16 cellular contexts compared by ENCODE assay signal in the genomic region with DNA sequence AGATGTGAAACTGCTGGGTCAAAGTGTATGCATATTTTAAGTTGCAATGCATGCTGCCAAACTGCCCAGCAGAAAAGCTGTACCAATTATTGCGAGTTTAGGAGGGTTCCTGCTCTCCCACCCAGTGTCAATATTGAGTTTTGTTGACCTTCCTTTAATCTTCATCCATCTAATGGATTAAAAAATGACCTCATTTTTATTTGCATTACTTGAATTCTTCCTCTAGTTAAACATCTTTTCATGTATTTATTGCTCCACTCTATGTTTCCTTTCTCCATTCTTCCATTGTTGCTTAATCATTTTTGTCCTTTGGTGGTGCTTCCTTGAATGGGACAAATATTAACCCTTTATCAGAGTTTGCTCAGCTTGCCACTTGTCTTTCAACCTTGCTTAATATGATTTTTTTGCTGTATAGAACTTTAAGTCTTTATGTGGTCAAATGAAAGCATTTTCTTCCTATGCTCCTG. TPM values are rescaled to one million over a fixed set of nuclear protein-coding genes. Genes with fewer than 3 reads are reported as not detected.
DNase-seq lines count a peak whose midpoint lies in the region; ATAC-seq, FAIRE-seq and TF ChIP-seq lines count a peak whose summit lies in the region.
"Had no signal": no experiment of that assay in that cellular context is flagged by ENCODE, and none has a peak within 500 bp of the region (broad histone marks: within the 10 kb centered on the region; RNA-seq: fewer than 3 reads in every experiment).

No MANE protein-coding gene starts in this region.

- POLR2A ChIA-PET in A549 (lab: Yijun Ruan, JAX): no interaction called here

- no peak overlapping the region for H2AFZ ChIP-seq in hepatocyte

- intact Hi-C loops in Calu3 (cut with micrococcal nuclease; ENCODE audit: unreplicated experiment): no loop called here

- 0% methylated on average over 1 of the region's 1 CpG for WGBS in A549 (ENCODE audit: missing lambda C conversion rate)
- 55% methylated on average over 1 of the region's 1 CpG for WGBS in hepatocyte (ENCODE audit: low lambda C conversion rate, missing lambda C conversion rate)

- ATAC-seq in A549 (peak; percentile 64 to 74), left lobe of liver (peak; percentile 47)

- DNase-seq in A549 (ENCODE audit: low read depth in 1 of 2, low spot score in 1 of 2) (peak in 1 of 2 experiments; percentile 80), Calu3 (no peak), NCI-H748 (lab: John Stamatoyannopoulos, UW; ENCODE audit: unreplicated experiment) (peak; percentile 78), left lobe of liver (ENCODE audit: low spot score) (no peak), hepatocyte (ENCODE audit: low spot score) (no peak), D721Med (ENCODE audit: insufficient read length, low spot score) (no peak)
- DNase-seq in stimulated activated CD4-positive, alpha-beta T cell treated with anti-CD3 and anti-CD28 coated beads, Interleukin-4, amount 100 ng/mL, for 24 hours: no peak
- DNase-seq: BE2C; CD4-positive, alpha-beta memory T cell; HFFc6; NCI-H2029; NCI-H2171 treated with DMSO at 0.1 percent for 48 hours; NK-92 treated with Interleukin-12 subunit alpha and Interleukin-12 subunit beta, amount 100 ng/mL, for 24 hours; OCI-M1 had no signal

- H3K4me3 ChIP-seq in A549: no peak overlapping the region; the same call in 2 of the 3 replicates
- no peak overlapping the region for H3K4me3 ChIP-seq in hepatocyte

- peaks cover 21% of the 10 kb centered on the region for H3K36me3 Mint-ChIP-seq in Calu3 (ENCODE audit: insufficient read depth, unreplicated experiment)
- H3K36me3 Mint-ChIP-seq: CD4-positive, alpha-beta memory T cell had no signal

- no peaks in the 10 kb centered on the region for H3K9me2 ChIP-seq in hepatocyte (replicated peaks; ENCODE audit: insufficient read depth)

- H3K9me3 ChIP-seq in A549 (no peaks in the 10 kb centered on the region), hepatocyte (ENCODE audit: low read depth) (no peaks in the 10 kb centered on the region)
- H3K9me3 ChIP-seq: BE2C had no signal

- peaks cover 61% of the 10 kb centered on the region for H4K20me1 ChIP-seq in hepatocyte (ENCODE audit: insufficient read depth, poor library complexity, severe bottlenecking)

- H3K27ac Mint-ChIP-seq in Calu3 (ENCODE audit: unreplicated experiment): peak overlapping the region; percentile 14
- H3K27ac Mint-ChIP-seq: CD4-positive, alpha-beta memory T cell; HFFc6 had no signal

- H3K4me1 ChIP-seq in A549: peaks cover 80% of the 10 kb centered on the region
- peaks cover 40% of the 10 kb centered on the region for H3K4me1 ChIP-seq in hepatocyte (ENCODE audit: insufficient read depth)

- TF ChIP-seq CTCF in A549 (IDR thresholded peaks at IDR 0.05) (no peak), Calu3 (IDR thresholded peaks at IDR 0.05; ENCODE audit: unreplicated experiment) (no peak), hepatocyte (IDR thresholded peaks at IDR 0.05; ENCODE audit: poor library complexity) (no peak), D721Med (IDR thresholded peaks at IDR 0.05; ENCODE audit: insufficient read depth, missing control alignments) (no peak)

- H3K27me3 ChIP-seq in hepatocyte: no peaks in the 10 kb centered on the region
- H3K27me3 ChIP-seq: BE2C had no signal

- H3K4me1 Mint-ChIP-seq in Calu3 (ENCODE audit: low read depth, unreplicated experiment): peaks cover 20% of the 10 kb centered on the region

- H3K9me3 Mint-ChIP-seq in Calu3 (ENCODE audit: low read depth, unreplicated experiment): no peaks in the 10 kb centered on the region
- H3K9me3 Mint-ChIP-seq: HFFc6 had no signal

- no peaks in the 10 kb centered on the region for H3K27me3 Mint-ChIP-seq in Calu3 (ENCODE audit: unreplicated experiment)
- H3K27me3 Mint-ChIP-seq: CD4-positive, alpha-beta memory T cell had no signal

- no TSS peak for BruUV-seq in Calu3 (replicated peaks; lab: Mats Ljungman, UMichigan)

- CTCF ChIA-PET in A549 (lab: Yijun Ruan, JAX): no interaction called here
- CTCF ChIA-PET in Calu3 (lab: Charles Lee): no interaction called here

- TF ChIP-seq EP300 in A549 (IDR thresholded peaks at IDR 0.05): peak; percentile 99

- H3K79me2 ChIP-seq in hepatocyte: peaks cover 99% of the 10 kb centered on the region

- H3K4me3 Mint-ChIP-seq in Calu3 (ENCODE audit: low read depth, unreplicated experiment): peak overlapping the region; percentile 6
- H3K4me3 Mint-ChIP-seq: CD4-positive, alpha-beta memory T cell; HFFc6 had no signal

- no peak for TF ChIP-seq POLR2A in A549 (IDR thresholded peaks at IDR 0.05; ENCODE audit: low read length)

- peaks cover 7% of the 10 kb centered on the region for H3K36me3 ChIP-seq in hepatocyte (replicated peaks; ENCODE audit: insufficient read depth, low read depth)
- H3K36me3 ChIP-seq: BE2C had no signal

- TF ChIP-seq RAD21 in A549 (conservative IDR thresholded peaks at IDR 0.05 in 1 of 2, IDR thresholded peaks at IDR 0.05 in 1 of 2): peak; percentile 34 to 77; a peak in 4 of 5 replicates

- H3K4me2 ChIP-seq in A549 (peak overlapping the region; percentile 67), hepatocyte (no peak overlapping the region)

- H3K27ac ChIP-seq in A549 (peak overlapping the region; percentile 67 to 82), hepatocyte (no peak overlapping the region)
- H3K27ac ChIP-seq: HL-60 had no signal

- peak; percentile 73 for FAIRE-seq in A549 (lab: Jason Lieb, UNC)
- no peak for FAIRE-seq in D721Med (lab: Jason Lieb, UNC)
- FAIRE-seq: H1 had no signal

TF ChIP-seq in A549, 52 proteins besides CTCF, POLR2A, EP300 and RAD21 (continues in another document):
- TF ChIP-seq MAFK (IDR thresholded peaks at IDR 0.05; ENCODE audit: partially characterized antibody) (no peak), SMC3 (IDR thresholded peaks at IDR 0.05) (peak; percentile 72), HOXA7 (CRISPR knock-in tag; IDR thresholded peaks at IDR 0.05) (no peak), CHD4 (IDR thresholded peaks at IDR 0.05; ENCODE audit: borderline replicate concordance) (no peak), NFE2L2 (conservative IDR thresholded peaks at IDR 0.05; ENCODE audit: low read length) (no peak), JUN (IDR thresholded peaks at IDR 0.05) (peak; percentile 99 to 100), PHF8 (IDR thresholded peaks at IDR 0.05; ENCODE audit: borderline replicate concordance, low read depth) (no peak)
- TF ChIP-seq, protein P1, sequence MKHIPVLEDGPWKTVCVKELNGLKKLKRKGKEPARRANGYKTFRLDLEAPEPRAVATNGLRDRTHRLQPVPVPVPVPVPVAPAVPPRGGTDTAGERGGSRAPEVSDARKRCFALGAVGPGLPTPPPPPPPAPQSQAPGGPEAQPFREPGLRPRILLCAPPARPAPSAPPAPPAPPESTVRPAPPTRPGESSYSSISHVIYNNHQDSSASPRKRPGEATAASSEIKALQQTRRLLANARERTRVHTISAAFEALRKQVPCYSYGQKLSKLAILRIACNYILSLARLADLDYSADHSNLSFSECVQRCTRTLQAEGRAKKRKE (CRISPR knock-in tag; IDR thresholded peaks at IDR 0.05; ENCODE audit: low read depth): no peak
- TF ChIP-seq, protein P2, sequence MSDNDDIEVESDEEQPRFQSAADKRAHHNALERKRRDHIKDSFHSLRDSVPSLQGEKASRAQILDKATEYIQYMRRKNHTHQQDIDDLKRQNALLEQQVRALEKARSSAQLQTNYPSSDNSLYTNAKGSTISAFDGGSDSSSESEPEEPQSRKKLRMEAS (IDR thresholded peaks at IDR 0.05): peak; percentile 79
- TF ChIP-seq, protein P3, sequence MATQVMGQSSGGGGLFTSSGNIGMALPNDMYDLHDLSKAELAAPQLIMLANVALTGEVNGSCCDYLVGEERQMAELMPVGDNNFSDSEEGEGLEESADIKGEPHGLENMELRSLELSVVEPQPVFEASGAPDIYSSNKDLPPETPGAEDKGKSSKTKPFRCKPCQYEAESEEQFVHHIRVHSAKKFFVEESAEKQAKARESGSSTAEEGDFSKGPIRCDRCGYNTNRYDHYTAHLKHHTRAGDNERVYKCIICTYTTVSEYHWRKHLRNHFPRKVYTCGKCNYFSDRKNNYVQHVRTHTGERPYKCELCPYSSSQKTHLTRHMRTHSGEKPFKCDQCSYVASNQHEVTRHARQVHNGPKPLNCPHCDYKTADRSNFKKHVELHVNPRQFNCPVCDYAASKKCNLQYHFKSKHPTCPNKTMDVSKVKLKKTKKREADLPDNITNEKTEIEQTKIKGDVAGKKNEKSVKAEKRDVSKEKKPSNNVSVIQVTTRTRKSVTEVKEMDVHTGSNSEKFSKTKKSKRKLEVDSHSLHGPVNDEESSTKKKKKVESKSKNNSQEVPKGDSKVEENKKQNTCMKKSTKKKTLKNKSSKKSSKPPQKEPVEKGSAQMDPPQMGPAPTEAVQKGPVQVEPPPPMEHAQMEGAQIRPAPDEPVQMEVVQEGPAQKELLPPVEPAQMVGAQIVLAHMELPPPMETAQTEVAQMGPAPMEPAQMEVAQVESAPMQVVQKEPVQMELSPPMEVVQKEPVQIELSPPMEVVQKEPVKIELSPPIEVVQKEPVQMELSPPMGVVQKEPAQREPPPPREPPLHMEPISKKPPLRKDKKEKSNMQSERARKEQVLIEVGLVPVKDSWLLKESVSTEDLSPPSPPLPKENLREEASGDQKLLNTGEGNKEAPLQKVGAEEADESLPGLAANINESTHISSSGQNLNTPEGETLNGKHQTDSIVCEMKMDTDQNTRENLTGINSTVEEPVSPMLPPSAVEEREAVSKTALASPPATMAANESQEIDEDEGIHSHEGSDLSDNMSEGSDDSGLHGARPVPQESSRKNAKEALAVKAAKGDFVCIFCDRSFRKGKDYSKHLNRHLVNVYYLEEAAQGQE (IDR thresholded peaks at IDR 0.05): no peak
- TF ChIP-seq, protein P4, sequence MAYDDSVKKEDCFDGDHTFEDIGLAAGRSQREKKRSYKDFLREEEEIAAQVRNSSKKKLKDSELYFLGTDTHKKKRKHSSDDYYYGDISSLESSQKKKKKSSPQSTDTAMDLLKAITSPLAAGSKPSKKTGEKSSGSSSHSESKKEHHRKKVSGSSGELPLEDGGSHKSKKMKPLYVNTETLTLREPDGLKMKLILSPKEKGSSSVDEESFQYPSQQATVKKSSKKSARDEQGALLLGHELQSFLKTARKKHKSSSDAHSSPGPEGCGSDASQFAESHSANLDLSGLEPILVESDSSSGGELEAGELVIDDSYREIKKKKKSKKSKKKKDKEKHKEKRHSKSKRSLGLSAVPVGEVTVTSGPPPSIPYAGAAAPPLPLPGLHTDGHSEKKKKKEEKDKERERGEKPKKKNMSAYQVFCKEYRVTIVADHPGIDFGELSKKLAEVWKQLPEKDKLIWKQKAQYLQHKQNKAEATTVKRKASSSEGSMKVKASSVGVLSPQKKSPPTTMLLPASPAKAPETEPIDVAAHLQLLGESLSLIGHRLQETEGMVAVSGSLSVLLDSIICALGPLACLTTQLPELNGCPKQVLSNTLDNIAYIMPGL (CRISPR knock-in tag; IDR thresholded peaks at IDR 0.05; ENCODE audit: borderline replicate concordance): no peak

RNA-seq across cellular contexts. Expression of gene TLE1, which starts 32.4 kb away (rescaled TPM):
- polyA plus RNA-seq in A549 (2011; rRNA removed) (100 and 117 TPM in 2 replicates), A549 (2017; fragmentation: RNase III; extraction: RNeasy Plus Mini Kit Qiagen cat#74134 plus additional on column Dnase treatment) (45.8 to 53.4 TPM (median 51.7 TPM) in 3 replicates), hepatocyte (117 TPM in 2 replicates)
- polyA plus RNA-seq in A549 (2012; cell fraction: cytosol; rRNA removed): 76.4 and 99.5 TPM in 2 replicates
- 116 and 118 TPM in 2 replicates for polyA plus RNA-seq in A549 (2012; cell fraction: nucleus; rRNA removed)
- 100 and 117 TPM in 2 replicates for polyA minus RNA-seq in A549 (2011; rRNA and poly(A)+ RNA removed)
- total RNA-seq in Calu3 (2022) (46.1 and 46.2 TPM in 2 replicates), left lobe of liver (36.6 TPM), hepatocyte (100 TPM in 2 replicates)
